In genomic region chr2:65666156-65666725, GRCh38 we compare ENCODE assay signal across 9 cellular contexts.
DNase-seq lines count a peak whose midpoint lies in the region; ATAC-seq and TF ChIP-seq lines count a peak whose summit lies in the region.
"Had no signal": no experiment of that assay in that cellular context is flagged by ENCODE, and none has a peak within 500 bp of the region (broad histone marks: within the 10 kb centered on the region; RNA-seq: fewer than 3 reads in every experiment).

No MANE protein-coding gene starts in this region.

- peaks cover 11% of the 10 kb centered on the region for H3K27me3 Mint-ChIP-seq in WTC11 (ENCODE audit: low read depth)

- H3K4me3 Mint-ChIP-seq in WTC11: no peak overlapping the region

- H3K36me3 Mint-ChIP-seq in WTC11: peaks cover 22% of the 10 kb centered on the region

- no peaks in the 10 kb centered on the region; the same call in 1 of the 2 replicates for H3K4me1 Mint-ChIP-seq in WTC11

- no peak for TF ChIP-seq CTCF in NB4 (IDR thresholded peaks at IDR 0.05; ENCODE audit: low read depth, low read length)
- no peak for TF ChIP-seq CTCF in WTC11 (IDR thresholded peaks at IDR 0.05)

- CTCF ChIA-PET in WTC11 (lab: Charles Lee): interaction anchor here (1.5 to 1.7 kb wide), 3 partner anchors 24 to 26 kb away, joined by 4 to 6 read pairs (median 5); no protein-coding TSS in a partner anchor

- DNase-seq in NOMO-1 (lab: John Stamatoyannopoulos, UW; ENCODE audit: unreplicated experiment in 2 of 2): peak; percentile 16 to 19
- no peak for DNase-seq in NOMO-1 treated with dmso at 0.1 percent for 144 hours (lab: John Stamatoyannopoulos, UW; ENCODE audit: unreplicated experiment)
- DNase-seq in NB4 (ENCODE audit: low read depth): peak; percentile 93
- peak; percentile 38 for DNase-seq in renal cortical epithelial cell (ENCODE audit: low read depth)
- no peak for DNase-seq in NCI-H2081 treated with DMSO at 0.1 percent for 48 hours (lab: John Stamatoyannopoulos, UW)
- DNase-seq in WTC11 (ENCODE audit: low spot score): no peak
- no peak for DNase-seq in COLO668 (lab: John Stamatoyannopoulos, UW; ENCODE audit: unreplicated experiment)

- no peak overlapping the region for H3K4me3 ChIP-seq in NB4 (ENCODE audit: low read depth, low read length)
- H3K4me3 ChIP-seq: SK-N-MC had no signal

- POLR2A ChIA-PET in WTC11 (lab: Charles Lee): no interaction called here

- TF ChIP-seq POLR2A in NB4 (IDR thresholded peaks at IDR 0.05; ENCODE audit: extremely low read depth, insufficient read length): no peak

- peaks cover 41% of the 10 kb centered on the region for H3K9me3 Mint-ChIP-seq in WTC11

- ATAC-seq in HG02678 (IDR thresholded peaks at IDR 0.05; ENCODE audit: unreplicated experiment): peak; percentile 98
- no peak for ATAC-seq in WTC11

- no peak overlapping the region for H3K27ac Mint-ChIP-seq in WTC11

TF ChIP-seq in WTC11, 78 proteins besides CTCF, POLR2A, EP300 and RAD21 (continues in another document):
- TF ChIP-seq EMX1 (CRISPR knock-in tag; IDR thresholded peaks at IDR 0.05): no peak
- TF ChIP-seq, protein P1, sequence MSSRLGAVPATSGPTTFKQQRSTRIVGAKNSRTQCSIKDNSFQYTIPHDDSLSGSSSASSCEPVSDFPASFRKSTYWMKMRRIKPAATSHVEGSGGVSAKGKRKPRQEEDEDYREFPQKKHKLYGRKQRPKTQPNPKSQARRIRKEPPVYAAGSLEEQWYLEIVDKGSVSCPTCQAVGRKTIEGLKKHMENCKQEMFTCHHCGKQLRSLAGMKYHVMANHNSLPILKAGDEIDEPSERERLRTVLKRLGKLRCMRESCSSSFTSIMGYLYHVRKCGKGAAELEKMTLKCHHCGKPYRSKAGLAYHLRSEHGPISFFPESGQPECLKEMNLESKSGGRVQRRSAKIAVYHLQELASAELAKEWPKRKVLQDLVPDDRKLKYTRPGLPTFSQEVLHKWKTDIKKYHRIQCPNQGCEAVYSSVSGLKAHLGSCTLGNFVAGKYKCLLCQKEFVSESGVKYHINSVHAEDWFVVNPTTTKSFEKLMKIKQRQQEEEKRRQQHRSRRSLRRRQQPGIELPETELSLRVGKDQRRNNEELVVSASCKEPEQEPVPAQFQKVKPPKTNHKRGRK (CRISPR knock-in tag; IDR thresholded peaks at IDR 0.05; ENCODE audit: borderline replicate concordance): no peak
- TF ChIP-seq SMAD3 (CRISPR knock-in tag; IDR thresholded peaks at IDR 0.05; ENCODE audit: borderline replicate concordance): no peak
- TF ChIP-seq KAT7 (CRISPR knock-in tag; IDR thresholded peaks at IDR 0.05; ENCODE audit: borderline replicate concordance): no peak
- no peak for TF ChIP-seq GTF2I (CRISPR knock-in tag; conservative IDR thresholded peaks at IDR 0.05)
- TF ChIP-seq HMGA2 (CRISPR knock-in tag; IDR thresholded peaks at IDR 0.05): no peak
- TF ChIP-seq SMAD4 (CRISPR knock-in tag; IDR thresholded peaks at IDR 0.05): no peak
- no peak for TF ChIP-seq NR2C2 (CRISPR knock-in tag; IDR thresholded peaks at IDR 0.05)
- TF ChIP-seq, protein P2, sequence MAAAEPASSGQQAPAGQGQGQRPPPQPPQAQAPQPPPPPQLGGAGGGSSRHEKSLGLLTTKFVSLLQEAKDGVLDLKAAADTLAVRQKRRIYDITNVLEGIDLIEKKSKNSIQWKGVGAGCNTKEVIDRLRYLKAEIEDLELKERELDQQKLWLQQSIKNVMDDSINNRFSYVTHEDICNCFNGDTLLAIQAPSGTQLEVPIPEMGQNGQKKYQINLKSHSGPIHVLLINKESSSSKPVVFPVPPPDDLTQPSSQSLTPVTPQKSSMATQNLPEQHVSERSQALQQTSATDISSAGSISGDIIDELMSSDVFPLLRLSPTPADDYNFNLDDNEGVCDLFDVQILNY (CRISPR knock-in tag; IDR thresholded peaks at IDR 0.05): no peak
- TF ChIP-seq, protein P3, sequence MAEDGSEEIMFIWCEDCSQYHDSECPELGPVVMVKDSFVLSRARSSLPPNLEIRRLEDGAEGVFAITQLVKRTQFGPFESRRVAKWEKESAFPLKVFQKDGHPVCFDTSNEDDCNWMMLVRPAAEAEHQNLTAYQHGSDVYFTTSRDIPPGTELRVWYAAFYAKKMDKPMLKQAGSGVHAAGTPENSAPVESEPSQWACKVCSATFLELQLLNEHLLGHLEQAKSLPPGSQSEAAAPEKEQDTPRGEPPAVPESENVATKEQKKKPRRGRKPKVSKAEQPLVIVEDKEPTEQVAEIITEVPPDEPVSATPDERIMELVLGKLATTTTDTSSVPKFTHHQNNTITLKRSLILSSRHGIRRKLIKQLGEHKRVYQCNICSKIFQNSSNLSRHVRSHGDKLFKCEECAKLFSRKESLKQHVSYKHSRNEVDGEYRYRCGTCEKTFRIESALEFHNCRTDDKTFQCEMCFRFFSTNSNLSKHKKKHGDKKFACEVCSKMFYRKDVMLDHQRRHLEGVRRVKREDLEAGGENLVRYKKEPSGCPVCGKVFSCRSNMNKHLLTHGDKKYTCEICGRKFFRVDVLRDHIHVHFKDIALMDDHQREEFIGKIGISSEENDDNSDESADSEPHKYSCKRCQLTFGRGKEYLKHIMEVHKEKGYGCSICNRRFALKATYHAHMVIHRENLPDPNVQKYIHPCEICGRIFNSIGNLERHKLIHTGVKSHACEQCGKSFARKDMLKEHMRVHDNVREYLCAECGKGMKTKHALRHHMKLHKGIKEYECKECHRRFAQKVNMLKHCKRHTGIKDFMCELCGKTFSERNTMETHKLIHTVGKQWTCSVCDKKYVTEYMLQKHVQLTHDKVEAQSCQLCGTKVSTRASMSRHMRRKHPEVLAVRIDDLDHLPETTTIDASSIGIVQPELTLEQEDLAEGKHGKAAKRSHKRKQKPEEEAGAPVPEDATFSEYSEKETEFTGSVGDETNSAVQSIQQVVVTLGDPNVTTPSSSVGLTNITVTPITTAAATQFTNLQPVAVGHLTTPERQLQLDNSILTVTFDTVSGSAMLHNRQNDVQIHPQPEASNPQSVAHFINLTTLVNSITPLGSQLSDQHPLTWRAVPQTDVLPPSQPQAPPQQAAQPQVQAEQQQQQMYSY (CRISPR knock-in tag; IDR thresholded peaks at IDR 0.05): no peak
- TF ChIP-seq, protein P4, sequence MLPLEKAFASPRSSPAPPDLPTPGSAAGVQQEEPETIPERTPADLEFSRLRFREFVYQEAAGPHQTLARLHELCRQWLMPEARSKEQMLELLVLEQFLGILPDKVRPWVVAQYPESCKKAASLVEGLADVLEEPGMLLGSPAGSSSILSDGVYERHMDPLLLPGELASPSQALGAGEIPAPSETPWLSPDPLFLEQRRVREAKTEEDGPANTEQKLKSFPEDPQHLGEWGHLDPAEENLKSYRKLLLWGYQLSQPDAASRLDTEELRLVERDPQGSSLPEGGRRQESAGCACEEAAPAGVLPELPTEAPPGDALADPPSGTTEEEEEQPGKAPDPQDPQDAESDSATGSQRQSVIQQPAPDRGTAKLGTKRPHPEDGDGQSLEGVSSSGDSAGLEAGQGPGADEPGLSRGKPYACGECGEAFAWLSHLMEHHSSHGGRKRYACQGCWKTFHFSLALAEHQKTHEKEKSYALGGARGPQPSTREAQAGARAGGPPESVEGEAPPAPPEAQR (CRISPR knock-in tag; IDR thresholded peaks at IDR 0.05): no peak
- TF ChIP-seq, protein P5, sequence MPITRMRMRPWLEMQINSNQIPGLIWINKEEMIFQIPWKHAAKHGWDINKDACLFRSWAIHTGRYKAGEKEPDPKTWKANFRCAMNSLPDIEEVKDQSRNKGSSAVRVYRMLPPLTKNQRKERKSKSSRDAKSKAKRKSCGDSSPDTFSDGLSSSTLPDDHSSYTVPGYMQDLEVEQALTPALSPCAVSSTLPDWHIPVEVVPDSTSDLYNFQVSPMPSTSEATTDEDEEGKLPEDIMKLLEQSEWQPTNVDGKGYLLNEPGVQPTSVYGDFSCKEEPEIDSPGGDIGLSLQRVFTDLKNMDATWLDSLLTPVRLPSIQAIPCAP (CRISPR knock-in tag; IDR thresholded peaks at IDR 0.05): no peak
- no peak for TF ChIP-seq ZNF121 (CRISPR knock-in tag; IDR thresholded peaks at IDR 0.05)
- no peak for TF ChIP-seq RELA (CRISPR knock-in tag; IDR thresholded peaks at IDR 0.05; ENCODE audit: borderline replicate concordance)
- no peak for TF ChIP-seq ZBTB21 (CRISPR knock-in tag; IDR thresholded peaks at IDR 0.05; ENCODE audit: borderline replicate concordance)
- TF ChIP-seq GABPB1 (CRISPR knock-in tag; IDR thresholded peaks at IDR 0.05): no peak
- TF ChIP-seq, protein P6, sequence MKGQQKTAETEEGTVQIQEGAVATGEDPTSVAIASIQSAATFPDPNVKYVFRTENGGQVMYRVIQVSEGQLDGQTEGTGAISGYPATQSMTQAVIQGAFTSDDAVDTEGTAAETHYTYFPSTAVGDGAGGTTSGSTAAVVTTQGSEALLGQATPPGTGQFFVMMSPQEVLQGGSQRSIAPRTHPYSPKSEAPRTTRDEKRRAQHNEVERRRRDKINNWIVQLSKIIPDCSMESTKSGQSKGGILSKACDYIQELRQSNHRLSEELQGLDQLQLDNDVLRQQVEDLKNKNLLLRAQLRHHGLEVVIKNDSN (CRISPR knock-in tag; IDR thresholded peaks at IDR 0.05): no peak
- no peak for TF ChIP-seq ZNF423 (CRISPR knock-in tag; IDR thresholded peaks at IDR 0.05)

Comparison
In these comparisons a context has a peak if more than half of its experiments do, and no peak if none do; other contexts are left out.
1. DNase-seq: peak in NOMO-1 (2 of 2), NB4 (single experiment) and renal cortical epithelial cell (single experiment); none in NOMO-1 treated with dmso at 0.1 percent for 144 hours (single experiment), NCI-H2081 treated with DMSO at 0.1 percent for 48 hours (single experiment), WTC11 (single experiment) and COLO668 (single experiment).